ENCODE assay signal across 13 cellular contexts in the genomic region with DNA sequence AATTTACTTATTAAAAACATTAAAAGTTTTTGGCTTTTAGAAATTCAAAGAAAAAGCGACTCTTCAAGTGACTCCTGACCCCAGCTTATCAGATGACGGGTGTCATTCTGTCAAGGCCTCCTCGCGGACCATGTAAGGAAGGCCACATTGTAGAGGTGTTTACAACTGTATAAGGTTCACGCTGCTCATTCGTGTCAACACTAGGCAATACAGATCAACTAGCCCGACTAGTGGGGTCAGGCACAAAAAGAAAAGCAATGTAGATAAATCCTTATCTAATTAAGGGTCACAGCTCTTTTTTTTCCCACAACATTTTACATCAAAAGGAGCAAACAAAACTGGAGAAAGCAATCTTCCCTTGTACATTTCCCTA.
DNase-seq lines count a peak whose midpoint lies in the region; ATAC-seq and TF ChIP-seq lines count a peak whose summit lies in the region.
"Had no signal": no experiment of that assay in that cellular context is flagged by ENCODE, and none has a peak within 500 bp of the region (broad histone marks: within the 10 kb centered on the region; RNA-seq: fewer than 3 reads in every experiment).

No MANE protein-coding gene starts in this region.

- H3K4me3 ChIP-seq in Caco-2 (ENCODE audit: low read depth, low read length) (no peak overlapping the region), HEK293 (ENCODE audit: low read depth, low read length) (no peak overlapping the region), esophagus muscularis mucosa (no peak overlapping the region), neural progenitor cell (no peak overlapping the region), spleen (no peak overlapping the region)
- H3K4me3 ChIP-seq: GM23338 had no signal

- ATAC-seq in GM21786 (IDR thresholded peaks at IDR 0.05; ENCODE audit: unreplicated experiment): no peak
- ATAC-seq: GM23338 had no signal

- WGBS in esophagus muscularis mucosa: 94% methylated on average over 7 of the region's 7 CpGs
- WGBS in spleen, 5 donors: 56 to 71% (median 63%) methylated on average over 7 of the region's 7 CpGs

- no peak overlapping the region for H3K9ac ChIP-seq in neural progenitor cell

- H3K27me3 ChIP-seq in Caco-2 (replicated peaks; ENCODE audit: control insufficient read depth, insufficient read depth, low read length) (no peaks in the 10 kb centered on the region), esophagus muscularis mucosa (no peaks in the 10 kb centered on the region), neural progenitor cell (no peaks in the 10 kb centered on the region), spleen (replicated peaks in 1 of 7) (no peaks in the 10 kb centered on the region)

- peaks cover 19% of the 10 kb centered on the region for H3K9me3 Mint-ChIP-seq in Caco-2 (ENCODE audit: unreplicated experiment)
- H3K9me3 Mint-ChIP-seq in neural progenitor cell: no peaks in the 10 kb centered on the region
- H3K9me3 Mint-ChIP-seq: CD4-positive, alpha-beta T cell; GM23338 had no signal

- peak overlapping the region; percentile 23 for H3K4me3 Mint-ChIP-seq in Caco-2 (ENCODE audit: unreplicated experiment)
- no peak overlapping the region for H3K4me3 Mint-ChIP-seq in neural progenitor cell
- H3K4me3 Mint-ChIP-seq: B cell; CD4-positive, alpha-beta T cell; GM23338 had no signal

- H4K20me1 ChIP-seq in neural progenitor cell (ENCODE audit: low read depth): no peaks in the 10 kb centered on the region

- H3K79me2 ChIP-seq in neural progenitor cell (ENCODE audit: low read depth): no peaks in the 10 kb centered on the region

- H3K4me1 Mint-ChIP-seq in Caco-2 (ENCODE audit: low read depth, unreplicated experiment) (peaks cover 56% of the 10 kb centered on the region), neural progenitor cell (peaks cover 10% of the 10 kb centered on the region)
- H3K4me1 Mint-ChIP-seq: B cell had no signal

- TF ChIP-seq CTCF in Caco-2 (IDR thresholded peaks at IDR 0.05; ENCODE audit: insufficient read depth in 1 of 2, low read depth in 1 of 2, low read length in 1 of 2, severe bottlenecking in 1 of 2, unreplicated experiment in 1 of 2): no peak
- TF ChIP-seq CTCF in HEK293 (tag by site-specific recombination; IDR thresholded peaks at IDR 0.05): no peak
- no peak for TF ChIP-seq CTCF in esophagus muscularis mucosa (IDR thresholded peaks at IDR 0.05)
- TF ChIP-seq CTCF in neural progenitor cell (IDR thresholded peaks at IDR 0.05): no peak
- no peak for TF ChIP-seq CTCF in spleen (IDR thresholded peaks at IDR 0.05 in 8 of 11, conservative IDR thresholded peaks at IDR 0.05 in 3 of 11)

- H3K4me1 ChIP-seq in Caco-2 (peaks cover 49% of the 10 kb centered on the region), HEK293 (ENCODE audit: control insufficient read depth, insufficient read depth, low read length) (peaks cover 10% of the 10 kb centered on the region), esophagus muscularis mucosa (no peaks in the 10 kb centered on the region), neural progenitor cell (peaks cover 10% of the 10 kb centered on the region), spleen (no peaks in the 10 kb centered on the region)

- BruUV-seq in Caco-2 (replicated peaks; lab: Mats Ljungman, UMichigan): no TSS peak

- H3F3A ChIP-seq in neural progenitor cell (ENCODE audit: low read depth): no peaks in the 10 kb centered on the region

- POLR2A ChIA-PET in Caco-2 (lab: Charles Lee): interaction anchor here (0.7 to 1.4 kb wide), 3 partner anchors 48 to 204 kb away, joined by 3 to 9 read pairs (median 6); no protein-coding TSS in a partner anchor
- POLR2A ChIA-PET in HEK293 (lab: Yijun Ruan, JAX): interaction anchor here (0.7 kb wide), 1 partner anchor 47 kb away, joined by 4 read pairs; no protein-coding TSS in a partner anchor

- no peak overlapping the region for H3K4me2 ChIP-seq in neural progenitor cell
- H3K4me2 ChIP-seq: GM23338 had no signal

- H3K27ac Mint-ChIP-seq in Caco-2 (ENCODE audit: unreplicated experiment) (peak overlapping the region; percentile 66), neural progenitor cell (no peak overlapping the region)
- H3K27ac Mint-ChIP-seq: B cell; CD4-positive, alpha-beta T cell; GM23338 had no signal

- H3K36me3 Mint-ChIP-seq in Caco-2 (ENCODE audit: insufficient read depth, unreplicated experiment): no peaks in the 10 kb centered on the region
- peaks cover under 1% of the 10 kb centered on the region for H3K36me3 Mint-ChIP-seq in neural progenitor cell

- intact Hi-C loops in Caco-2 (cut with micrococcal nuclease; ENCODE audit: unreplicated experiment): loop anchor here (1.0 to 5.0 kb wide), 7 partner anchors 48 to 203 kb away; no protein-coding TSS in a partner anchor
- intact Hi-C loops in esophagus muscularis mucosa (cut with DNase I): no loop called here
- intact Hi-C loops in spleen (cut with DNase I; ENCODE audit: low total_unique reads): no loop called here

- CTCF ChIA-PET in Caco-2 (lab: Charles Lee) (interaction anchor here (0.6 kb wide), 2 partner anchors 36 to 39 kb away, joined by 4 to 6 read pairs; no protein-coding TSS in a partner anchor), HEK293 (lab: Yijun Ruan, JAX) (no interaction called here)

- peak; percentile 63 to 83 for DNase-seq in Caco-2
- DNase-seq in esophagus muscularis mucosa (ENCODE audit: extremely low spot score): peak; percentile 37
- DNase-seq in neural progenitor cell (ENCODE audit: low spot score): peak; percentile 11
- no peak for DNase-seq in spleen
- DNase-seq in NCI-H2029 treated with DMSO at 0.1 percent for 48 hours (lab: John Stamatoyannopoulos, UW): no peak
- DNase-seq: C1 segment of cervical spinal cord; CD4-positive, alpha-beta T cell; DMS79; H7 had no signal

- H3K9me3 ChIP-seq in Caco-2 (no peaks in the 10 kb centered on the region), HEK293 (ENCODE audit: control insufficient read depth, insufficient read depth, low read depth, low read length) (no peaks in the 10 kb centered on the region), esophagus muscularis mucosa (no peaks in the 10 kb centered on the region), neural progenitor cell (ENCODE audit: low read depth) (no peaks in the 10 kb centered on the region), spleen (no peaks in the 10 kb centered on the region)

- H2AFZ ChIP-seq in neural progenitor cell (replicated peaks): no peak overlapping the region
- H2AFZ ChIP-seq: GM23338 had no signal

- H3K27me3 Mint-ChIP-seq in Caco-2 (ENCODE audit: insufficient read depth, unreplicated experiment) (no peaks in the 10 kb centered on the region), neural progenitor cell (ENCODE audit: insufficient read depth, low read depth) (peaks cover 5% of the 10 kb centered on the region)
- H3K27me3 Mint-ChIP-seq: B cell had no signal

- H3K27ac ChIP-seq in HEK293 (ENCODE audit: extremely low read depth, low read depth, low read length) (no peak overlapping the region), esophagus muscularis mucosa (replicated peaks in 1 of 4) (no peak overlapping the region), neural progenitor cell (no peak overlapping the region), spleen (no peak overlapping the region)

- TF ChIP-seq EP300 in esophagus muscularis mucosa (IDR thresholded peaks at IDR 0.05): no peak

- TF ChIP-seq POLR2A in esophagus muscularis mucosa (IDR thresholded peaks at IDR 0.05; ENCODE audit: low read depth) (no peak), spleen (IDR thresholded peaks at IDR 0.05) (no peak)

- no peaks in the 10 kb centered on the region for H3K36me3 ChIP-seq in Caco-2 (ENCODE audit: control insufficient read depth, insufficient read depth, low read length)
- H3K36me3 ChIP-seq in HEK293 (ENCODE audit: control insufficient read depth in 2 of 2, insufficient read depth in 1 of 2, low read length in 2 of 2): no peaks in the 10 kb centered on the region; a peak in 1 of 3 replicates
- no peaks in the 10 kb centered on the region for H3K36me3 ChIP-seq in esophagus muscularis mucosa
- no peaks in the 10 kb centered on the region for H3K36me3 ChIP-seq in neural progenitor cell
- no peaks in the 10 kb centered on the region for H3K36me3 ChIP-seq in spleen

TF ChIP-seq in HEK293, 187 proteins besides CTCF, POLR2A, EP300 and RAD21:
- TF ChIP-seq, protein P1, sequence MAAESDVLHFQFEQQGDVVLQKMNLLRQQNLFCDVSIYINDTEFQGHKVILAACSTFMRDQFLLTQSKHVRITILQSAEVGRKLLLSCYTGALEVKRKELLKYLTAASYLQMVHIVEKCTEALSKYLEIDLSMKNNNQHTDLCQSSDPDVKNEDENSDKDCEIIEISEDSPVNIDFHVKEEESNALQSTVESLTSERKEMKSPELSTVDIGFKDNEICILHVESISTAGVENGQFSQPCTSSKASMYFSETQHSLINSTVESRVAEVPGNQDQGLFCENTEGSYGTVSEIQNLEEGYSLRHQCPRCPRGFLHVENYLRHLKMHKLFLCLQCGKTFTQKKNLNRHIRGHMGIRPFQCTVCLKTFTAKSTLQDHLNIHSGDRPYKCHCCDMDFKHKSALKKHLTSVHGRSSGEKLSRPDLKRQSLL (tag by site-specific recombination; IDR thresholded peaks at IDR 0.05): no peak
- no peak for TF ChIP-seq ZNF548 (tag by site-specific recombination; IDR thresholded peaks at IDR 0.05)
- no peak for TF ChIP-seq ZNF274 (IDR thresholded peaks at IDR 0.05; ENCODE audit: low read length)
- no peak for TF ChIP-seq ZNF274 (tag by site-specific recombination; IDR thresholded peaks at IDR 0.05; ENCODE audit: borderline replicate concordance)
- TF ChIP-seq KLF8 (tag by site-specific recombination; IDR thresholded peaks at IDR 0.05): no peak
- no peak for TF ChIP-seq ATF2 (tag by site-specific recombination; IDR thresholded peaks at IDR 0.05; ENCODE audit: low read depth)
- TF ChIP-seq ZNF302 (tag by site-specific recombination; IDR thresholded peaks at IDR 0.05; ENCODE audit: low read depth): no peak
- TF ChIP-seq GLI4 (tag by site-specific recombination; IDR thresholded peaks at IDR 0.05): no peak
- TF ChIP-seq ZNF221 (tag by site-specific recombination; IDR thresholded peaks at IDR 0.05; ENCODE audit: borderline replicate concordance): no peak
- peak; percentile 27; the same call in 1 of the 2 replicates for TF ChIP-seq TCF7L2 (IDR thresholded peaks at IDR 0.05; ENCODE audit: borderline replicate concordance, low read depth, low read length)

Comparison
In these comparisons a context has a peak if more than half of its experiments do, and no peak if none do; other contexts are left out.
1. DNase-seq: peak in Caco-2 (2 of 2), esophagus muscularis mucosa (single experiment) and neural progenitor cell (single experiment); none in spleen (single experiment) and NCI-H2029 treated with DMSO at 0.1 percent for 48 hours (single experiment).